ENCODE assay signal across 23 cellular contexts in genomic region chr19:5786593-5787551, GRCh38. TPM values are rescaled to one million over a fixed set of nuclear protein-coding genes. Genes with fewer than 3 reads are reported as not detected.
A peak's percentile ranks its signal among the peaks of the same experiment; 100 is the strongest.
DNase-seq lines count a peak whose midpoint lies in the region; ATAC-seq, FAIRE-seq and TF ChIP-seq lines count a peak whose summit lies in the region.
"Had no signal": no experiment of that assay in that cellular context is flagged by ENCODE, and none has a peak within 500 bp of the region (broad histone marks: within the 10 kb centered on the region; RNA-seq: fewer than 3 reads in every experiment).

No MANE protein-coding gene starts in this region.

- WGBS in HepG2 (ENCODE audit: low lambda C conversion rate), result 95% methylated on average over 37 of the region's 50 CpGs
- WGBS in right lobe of liver (ENCODE audit: insufficient coverage, low coverage, low lambda C conversion rate, missing lambda C conversion rate), result 86% methylated on average over 26 of the region's 50 CpGs
- 94% methylated on average over 31 of the region's 50 CpGs for WGBS in K562 (ENCODE audit: insufficient coverage, low coverage, missing lambda C conversion rate)
- 90 to 94% methylated on average over 50 of the region's 50 CpGs for WGBS in sigmoid colon, 2 donors

- TF ChIP-seq RAD21 in HepG2 (CRISPR knock-in tag; IDR thresholded peaks at IDR 0.05) (no peak), K562 (CRISPR knock-in tag; conservative IDR thresholded peaks at IDR 0.05 in 1 of 2, IDR thresholded peaks at IDR 0.05 in 1 of 2) (no peak)

- H3K9ac ChIP-seq in HepG2 (ENCODE audit: insufficient read depth, low read depth, low read length) (no peak overlapping the region), K562 (ENCODE audit: insufficient read depth in 1 of 2, low read depth in 2 of 2, low read length in 2 of 2) (peak overlapping the region in 1 of 2 experiments; percentile 52; a peak in 1 of 4 replicates)

- H3K27ac ChIP-seq in HepG2 (ENCODE audit: extremely low read length, insufficient read depth, low read length) (no peak overlapping the region), right lobe of liver (no peak overlapping the region), K562 (ENCODE audit: extremely low read depth, low read depth, low read length) (no peak overlapping the region), sigmoid colon (no peak overlapping the region)

- H3K4me1 ChIP-seq in HepG2 (ENCODE audit: insufficient read depth, low read length), result peaks cover 19% of the 10 kb centered on the region
- H3K4me1 ChIP-seq in right lobe of liver, result peaks cover 0 to 3% (median 0%) of the 10 kb centered on the region in 4 donors
- H3K4me1 ChIP-seq in K562 (replicated peaks in 1 of 2; ENCODE audit: control insufficient read depth in 2 of 2, insufficient read depth in 2 of 2, low read length in 2 of 2), result peaks cover 2 to 68% of the 10 kb centered on the region in 2 experiments; a peak in 2 of 5 replicates
- H3K4me1 ChIP-seq in sigmoid colon, result peaks cover 2 to 9% (median 9%) of the 10 kb centered on the region in 4 donors
- H3K4me1 ChIP-seq: BE2C had no signal

- H3K36me3 ChIP-seq in HepG2 (replicated peaks in 1 of 2; ENCODE audit: control insufficient read depth in 1 of 2, insufficient read depth in 2 of 2, low read length in 2 of 2) (peaks cover 17 to 40% of the 10 kb centered on the region in 2 experiments; a peak in 4 of 5 replicates), right lobe of liver (peaks cover 0 to 48% (median 29%) of the 10 kb centered on the region in 4 donors), K562 (ENCODE audit: control insufficient read depth, insufficient read depth, low read length) (peaks cover 68% of the 10 kb centered on the region), sigmoid colon (peaks cover 36 to 63% (median 49%) of the 10 kb centered on the region in 4 donors)

- DNase-seq in HepG2 (ENCODE audit: low spot score) (no peak), right lobe of liver (no peak), K562 (ENCODE audit: extremely low read depth in 1 of 4, low spot score in 3 of 4) (no peak), sigmoid colon (peak; percentile 63), iPS-NIHi11 (ENCODE audit: low spot score) (no peak), ACHN (no peak)
- DNase-seq: BE2C; C1 segment of cervical spinal cord; CD4-positive, CD25-positive, alpha-beta regulatory T cell; CD8-positive, alpha-beta memory T cell; COR-L47; DMS 273 treated with DMSO at 0.1 percent for 48 hours; DMS53; DND-41; EL had no signal

- TF ChIP-seq CTCF in HepG2 (CRISPR knock-in tag; IDR thresholded peaks at IDR 0.05) (no peak), right lobe of liver (IDR thresholded peaks at IDR 0.05) (no peak), K562 (IDR thresholded peaks at IDR 0.05 in 2 of 3, conservative IDR thresholded peaks at IDR 0.05 in 1 of 3; ENCODE audit: insufficient read depth in 2 of 3, low read depth in 1 of 3, low read length in 3 of 3) (no peak), sigmoid colon (IDR thresholded peaks at IDR 0.05) (no peak)

- H3K9me3 ChIP-seq in HepG2 (ENCODE audit: low read length) (no peaks in the 10 kb centered on the region), right lobe of liver (no peaks in the 10 kb centered on the region), K562 (replicated peaks; ENCODE audit: control insufficient read depth, insufficient read depth, low read depth, low read length) (no peaks in the 10 kb centered on the region), sigmoid colon (no peaks in the 10 kb centered on the region)
- H3K9me3 ChIP-seq: BE2C, HAP-1 had no signal

- H2AFZ ChIP-seq in HepG2 (ENCODE audit: low read length) (no peak overlapping the region), K562 (ENCODE audit: low read depth, low read length) (no peak overlapping the region)

- ATAC-seq in HepG2 (no peak), right lobe of liver (no peak), K562 (no peak), HG03378 (IDR thresholded peaks at IDR 0.05; ENCODE audit: unreplicated experiment) (no peak)

- H3K4me3 ChIP-seq in HepG2 (replicated peaks in 1 of 3; ENCODE audit: insufficient read depth in 1 of 3, low read depth in 2 of 3, low read length in 3 of 3) (no peak overlapping the region), right lobe of liver (no peak overlapping the region), K562 (no peak overlapping the region), sigmoid colon (no peak overlapping the region)
- H3K4me3 ChIP-seq: HAP-1 had no signal

- H3K9me1 ChIP-seq in K562 (ENCODE audit: control insufficient read depth, insufficient read depth, low read length), result no peaks in the 10 kb centered on the region

- in situ Hi-C loops in HepG2 (cut with HindIII; ENCODE audit: extremely low pct_ligation_motif_present, low pct_unique_long_range_greater_than_20kb) (no loop called here), K562 (cut with MboI) (no loop called here), ACHN (cut with HindIII; ENCODE audit: low pct_ligation_motif_present, low pct_unique_long_range_greater_than_20kb, low sequenced_read_pairs) (no loop called here)

- no TSS peak for BruUV-seq in HepG2 (replicated peaks; lab: Mats Ljungman, UMichigan)
- BruUV-seq in K562 (replicated peaks; lab: Mats Ljungman, UMichigan), result no TSS peak

- H3K79me2 ChIP-seq in HepG2 (ENCODE audit: insufficient read depth, low read length) (no peaks in the 10 kb centered on the region), K562 (ENCODE audit: control insufficient read depth, insufficient read depth, low read length) (peaks cover 21% of the 10 kb centered on the region)

- TF ChIP-seq EP300 in HepG2 (IDR thresholded peaks at IDR 0.05; ENCODE audit: low read depth in 2 of 2, low read length in 2 of 2) (no peak), HepG2 (CRISPR knock-in tag; IDR thresholded peaks at IDR 0.05; ENCODE audit: borderline replicate concordance) (no peak), K562 (IDR thresholded peaks at IDR 0.05; ENCODE audit: low read length) (no peak), sigmoid colon (IDR thresholded peaks at IDR 0.05) (no peak)

- intact Hi-C loops in HepG2 (cut with micrococcal nuclease; ENCODE audit: unreplicated experiment) (no loop called here), right lobe of liver (cut with DNase I) (no loop called here), K562 (cut with micrococcal nuclease) (no loop called here), sigmoid colon (cut with DNase I) (no loop called here)

- POLR2A ChIA-PET in HepG2 (lab: Yijun Ruan, JAX), result interaction anchor here (1.0 kb wide), 1 partner anchor 69 kb away, joined by 3 read pairs; no protein-coding TSS in a partner anchor
- POLR2A ChIA-PET in K562 (lab: Yijun Ruan, JAX), result interaction anchor here (0.6 to 0.7 kb wide), 2 partner anchors 13 to 37 kb away, joined by 3 to 4 read pairs; no protein-coding TSS in a partner anchor

- H4K20me1 ChIP-seq in HepG2 (ENCODE audit: insufficient read depth, low read length) (no peaks in the 10 kb centered on the region), K562 (replicated peaks; ENCODE audit: control insufficient read depth, insufficient read depth, low read length) (0 out of 2 replicates have a peak, but pooled peaks cover 10% of the 10 kb centered on the region)

- no peak for FAIRE-seq in HepG2 (lab: Jason Lieb, UNC)
- no peak for FAIRE-seq in K562 (lab: Jason Lieb, UNC)
- FAIRE-seq: GM12891, GM19239, H1, HTR-8/SVneo had no signal

- CTCF ChIA-PET in HepG2 (lab: Yijun Ruan, JAX; ENCODE audit: low intra/inter-chr PET ratio, low total read pairs) (no interaction called here), K562 (lab: Yijun Ruan, JAX; ENCODE audit: low intra/inter-chr PET ratio) (no interaction called here)

- TF ChIP-seq POLR2A in HepG2 (IDR thresholded peaks at IDR 0.05; ENCODE audit: insufficient read depth in 1 of 2, low read depth in 2 of 2, low read length in 2 of 2) (no peak), right lobe of liver (IDR thresholded peaks at IDR 0.05) (no peak), K562 (conservative IDR thresholded peaks at IDR 0.05) (no peak), sigmoid colon (IDR thresholded peaks at IDR 0.05) (no peak)

- H3K27me3 ChIP-seq in HepG2 (ENCODE audit: control insufficient read depth in 1 of 2, insufficient read depth in 2 of 2, low read length in 2 of 2), result no peaks in the 10 kb centered on the region
- no peaks in the 10 kb centered on the region for H3K27me3 ChIP-seq in right lobe of liver
- no peaks in the 10 kb centered on the region for H3K27me3 ChIP-seq in K562 (ENCODE audit: control insufficient read depth in 2 of 2, insufficient read depth in 2 of 2, low read length in 2 of 2)
- H3K27me3 ChIP-seq in sigmoid colon, result no peaks in the 10 kb centered on the region
- H3K27me3 ChIP-seq: BE2C had no signal

- H3K4me2 ChIP-seq in HepG2 (ENCODE audit: low read depth, low read length), result no peak overlapping the region
- no peak overlapping the region for H3K4me2 ChIP-seq in K562 (ENCODE audit: insufficient read depth, low read length)

RNA-seq across cellular contexts. Expression of gene PRR22, which starts 2.3 kb away (rescaled TPM):
- total RNA-seq in HepG2 (2016; rRNA removed; fragmentation: Illumina TruSeq; extraction: Trizol), result 0.77 and 2.3 TPM in 2 replicates
- 0.40 and 0.53 TPM in 2 replicates for total RNA-seq in HepG2 (2016; cell fraction: cytosol; rRNA removed; fragmentation: Illumina TruSeq; extraction: Trizol; ENCODE audit: low read depth)
- total RNA-seq in HepG2 (2016; cell fraction: insoluble cytoplasmic fraction; rRNA removed; fragmentation: Illumina TruSeq; extraction: Trizol), result 0.83 and 2.2 TPM in 2 replicates
- total RNA-seq in HepG2 (2016; cell fraction: membrane; rRNA removed; fragmentation: Illumina TruSeq; extraction: Trizol), result 0.68 and 0.93 TPM in 2 replicates
- total RNA-seq in HepG2 (2016; cell fraction: nucleus; rRNA removed; fragmentation: Illumina TruSeq; extraction: Trizol), result 2.2 and 2.6 TPM in 2 replicates
- polyA plus RNA-seq in HepG2 (2011; rRNA removed), result 0.84 and 1.0 TPM in 2 replicates
- polyA plus RNA-seq in HepG2 (2011; cell fraction: cytosol; rRNA removed), result 0.10 and 0.36 TPM in 2 replicates
- 9.3 and 11.4 TPM in 2 replicates for polyA plus RNA-seq in HepG2 (2011; cell fraction: nucleus; rRNA removed)
- polyA plus RNA-seq in HepG2 (2012), result 0.86 and 1.1 TPM in 2 replicates
- 0.27 and 0.43 TPM in 2 replicates for polyA plus RNA-seq in HepG2 (2016; cell fraction: cytosol; fragmentation: Illumina TruSeq; extraction: Trizol; ENCODE audit: low read depth)
- 1.2 and 2.0 TPM in 2 replicates for polyA plus RNA-seq in HepG2 (2016; cell fraction: insoluble cytoplasmic fraction; fragmentation: Illumina TruSeq; extraction: Trizol; ENCODE audit: low read depth)
- 0.66 and 0.97 TPM in 2 replicates for polyA plus RNA-seq in HepG2 (2016; cell fraction: membrane; fragmentation: Illumina TruSeq; extraction: Trizol; ENCODE audit: low read depth)
- polyA plus RNA-seq in HepG2 (2016; cell fraction: nucleus; fragmentation: Illumina TruSeq; extraction: Trizol; ENCODE audit: insufficient read depth, low read depth), result 10.5 and 11.2 TPM in 2 replicates
- 0.35 and 0.70 TPM in 2 replicates for polyA minus RNA-seq in HepG2 (2011; rRNA and poly(A)+ RNA removed; ENCODE audit: low replicate concordance)
- 0.59 and 0.62 TPM in 2 replicates for polyA minus RNA-seq in HepG2 (2011; cell fraction: cytosol; rRNA and poly(A)+ RNA removed)
- polyA minus RNA-seq in HepG2 (2011; cell fraction: nucleus; rRNA and poly(A)+ RNA removed), result 0.62 and 1.7 TPM in 2 replicates
- 1 to 10 TPM; 1.7 to 3.3 (median 2.1) TPM for total RNA-seq in right lobe of liver
- total RNA-seq in K562 (2011; cell fraction: chromatin; rRNA removed; ENCODE audit: low replicate concordance), result 3.0 and 20.7 TPM in 2 replicates
- total RNA-seq in K562 (2011; cell fraction: nucleolus; rRNA removed), result 16.2 and 19.2 TPM in 2 replicates
- 7.0 and 8.5 TPM in 2 replicates for total RNA-seq in K562 (2011; cell fraction: nucleoplasm; rRNA removed)
- 5.4 and 8.0 TPM in 2 replicates for total RNA-seq in K562 (2014; rRNA removed)
- total RNA-seq in K562 (2014; rRNA removed; fragmentation: Illumina TruSeq; extraction: Trizol), result 0.11 and 0.22 TPM in 2 replicates
- 1.9 and 2.7 TPM in 2 replicates for total RNA-seq in K562 (2015; rRNA removed; fragmentation: Illumina TruSeq; extraction: Trizol)
- total RNA-seq in K562 (2021), result 9.3 and 12.0 TPM in 2 replicates
- polyA plus RNA-seq in K562 (2011; rRNA removed), result 1.4 and 2.2 TPM in 2 replicates
- 1.5 and 4.4 TPM in 2 replicates for polyA plus RNA-seq in K562 (2011; cell fraction: cytosol; rRNA removed)
- polyA plus RNA-seq in K562 (2011; cell fraction: nucleus; rRNA removed), result 19.6 and 56.2 TPM in 2 replicates
- 4.2 and 5.5 TPM in 2 replicates for polyA plus RNA-seq in K562 (2012)
- polyA plus RNA-seq in K562 (2014; fragmentation: Illumina TruSeq; extraction: Trizol), result 1.1 and 3.7 TPM in 2 replicates
- under 1 TPM in 1 of 2 experiments, not detected in 1; 0.03 TPM for polyA plus RNA-seq in K562 (2014; fragmentation: Nextera tagmentation; extraction: Ambion mirVana)
- polyA plus RNA-seq in K562 (2014; rRNA removed), result 8.5 and 8.9 TPM in 2 replicates
- polyA minus RNA-seq in K562 (2011; rRNA and poly(A)+ RNA removed), result 0.12 and 0.18 TPM in 2 replicates
- polyA minus RNA-seq in K562 (2011; cell fraction: cytosol; rRNA and poly(A)+ RNA removed), result not detected in 2 replicates
- 2.7 and 3.5 TPM in 2 replicates for polyA minus RNA-seq in K562 (2011; cell fraction: nucleus; rRNA and poly(A)+ RNA removed)
- 1 to 10 TPM in 1 of 4 donors, under 1 TPM in 1, not detected in 2; 0.71 to 1.1 TPM for total RNA-seq in sigmoid colon
- 1 to 10 TPM in 1 of 3 donors, under 1 TPM in 1, not detected in 1; 0.60 to 9.2 TPM for polyA plus RNA-seq in sigmoid colon
- polyA plus RNA-seq: CD4-positive, CD25-positive, alpha-beta regulatory T cell had no signal

RNA-seq across cellular contexts. Expression of gene DUS3L, which starts 4.1 kb away (rescaled TPM):
- 20.6 and 25.1 TPM in 2 replicates for total RNA-seq in HepG2 (2016; rRNA removed; fragmentation: Illumina TruSeq; extraction: Trizol)
- total RNA-seq in HepG2 (2016; cell fraction: cytosol; rRNA removed; fragmentation: Illumina TruSeq; extraction: Trizol; ENCODE audit: low read depth), result 7.1 and 7.6 TPM in 2 replicates
- 19.2 and 25.0 TPM in 2 replicates for total RNA-seq in HepG2 (2016; cell fraction: insoluble cytoplasmic fraction; rRNA removed; fragmentation: Illumina TruSeq; extraction: Trizol)
- total RNA-seq in HepG2 (2016; cell fraction: membrane; rRNA removed; fragmentation: Illumina TruSeq; extraction: Trizol), result 8.0 and 8.5 TPM in 2 replicates
- total RNA-seq in HepG2 (2016; cell fraction: nucleus; rRNA removed; fragmentation: Illumina TruSeq; extraction: Trizol), result 16.2 and 25.2 TPM in 2 replicates
- 13.3 and 15.6 TPM in 2 replicates for polyA plus RNA-seq in HepG2 (2011; rRNA removed)
- polyA plus RNA-seq in HepG2 (2011; cell fraction: cytosol; rRNA removed), result 10.8 and 19.0 TPM in 2 replicates
- polyA plus RNA-seq in HepG2 (2011; cell fraction: nucleus; rRNA removed), result 82.5 and 110 TPM in 2 replicates
- 8.5 and 16.9 TPM in 2 replicates for polyA plus RNA-seq in HepG2 (2012)
- 2.4 and 3.1 TPM in 2 replicates for polyA plus RNA-seq in HepG2 (2016; cell fraction: cytosol; fragmentation: Illumina TruSeq; extraction: Trizol; ENCODE audit: low read depth)
- 18.3 and 18.8 TPM in 2 replicates for polyA plus RNA-seq in HepG2 (2016; cell fraction: insoluble cytoplasmic fraction; fragmentation: Illumina TruSeq; extraction: Trizol; ENCODE audit: low read depth)
- polyA plus RNA-seq in HepG2 (2016; cell fraction: membrane; fragmentation: Illumina TruSeq; extraction: Trizol; ENCODE audit: low read depth), result 6.3 TPM in 2 replicates
- 41.4 and 60.6 TPM in 2 replicates for polyA plus RNA-seq in HepG2 (2016; cell fraction: nucleus; fragmentation: Illumina TruSeq; extraction: Trizol; ENCODE audit: insufficient read depth, low read depth)
- polyA minus RNA-seq in HepG2 (2011; rRNA and poly(A)+ RNA removed; ENCODE audit: low replicate concordance), result 25.0 and 31.3 TPM in 2 replicates
- polyA minus RNA-seq in HepG2 (2011; cell fraction: cytosol; rRNA and poly(A)+ RNA removed), result 13.3 and 13.6 TPM in 2 replicates
- polyA minus RNA-seq in HepG2 (2011; cell fraction: nucleus; rRNA and poly(A)+ RNA removed), result 16.8 and 28.8 TPM in 2 replicates
- total RNA-seq in right lobe of liver, result 10 to 100 TPM; 14.7 to 28.6 (median 20.5) TPM
- total RNA-seq in K562 (2011; cell fraction: chromatin; rRNA removed; ENCODE audit: low replicate concordance), result 58.3 and 240 TPM in 2 replicates
- total RNA-seq in K562 (2011; cell fraction: nucleolus; rRNA removed), result 172 and 210 TPM in 2 replicates
- total RNA-seq in K562 (2011; cell fraction: nucleoplasm; rRNA removed), result 64.6 and 96.7 TPM in 2 replicates
- 102 and 107 TPM in 2 replicates for total RNA-seq in K562 (2014; rRNA removed)
- 19.0 and 19.5 TPM in 2 replicates for total RNA-seq in K562 (2014; rRNA removed; fragmentation: Illumina TruSeq; extraction: Trizol)
- 77.5 and 86.8 TPM in 2 replicates for total RNA-seq in K562 (2015; rRNA removed; fragmentation: Illumina TruSeq; extraction: Trizol)
- total RNA-seq in K562 (2021), result 97.0 and 102 TPM in 2 replicates
- 27.3 and 37.0 TPM in 2 replicates for polyA plus RNA-seq in K562 (2011; rRNA removed)
- polyA plus RNA-seq in K562 (2011; cell fraction: cytosol; rRNA removed), result 33.3 and 86.9 TPM in 2 replicates
- 154 and 263 TPM in 2 replicates for polyA plus RNA-seq in K562 (2011; cell fraction: nucleus; rRNA removed)
- polyA plus RNA-seq in K562 (2012), result 51.5 and 103 TPM in 2 replicates
- 81.0 and 83.7 TPM in 2 replicates for polyA plus RNA-seq in K562 (2014; fragmentation: Illumina TruSeq; extraction: Trizol)
- polyA plus RNA-seq in K562 (2014; fragmentation: Nextera tagmentation; extraction: Ambion mirVana), result 1 to 10 TPM; 1.7 to 2.1 TPM
- polyA plus RNA-seq in K562 (2014; rRNA removed), result 80.7 and 87.8 TPM in 2 replicates
- polyA minus RNA-seq in K562 (2011; rRNA and poly(A)+ RNA removed), result 16.1 and 30.0 TPM in 2 replicates
- 52.2 and 61.2 TPM in 2 replicates for polyA minus RNA-seq in K562 (2011; cell fraction: cytosol; rRNA and poly(A)+ RNA removed)
- polyA minus RNA-seq in K562 (2011; cell fraction: nucleus; rRNA and poly(A)+ RNA removed), result 60.2 and 66.8 TPM in 2 replicates
- total RNA-seq in sigmoid colon, result 10 to 100 TPM; 26.7 to 37.4 (median 31.7) TPM
- polyA plus RNA-seq in sigmoid colon, result 10 to 100 TPM in 2 of 3 donors, 1 to 10 TPM in 1; 8.3 to 42.0 (median 15.0) TPM

RNA-seq across cellular contexts. Expression of gene NRTN, which starts 18.0 kb away (rescaled TPM):
- 3.2 and 4.1 TPM in 2 replicates for total RNA-seq in HepG2 (2016; rRNA removed; fragmentation: Illumina TruSeq; extraction: Trizol)
- total RNA-seq in HepG2 (2016; cell fraction: cytosol; rRNA removed; fragmentation: Illumina TruSeq; extraction: Trizol; ENCODE audit: low read depth), result 6.3 and 6.9 TPM in 2 replicates
- 3.3 and 3.6 TPM in 2 replicates for total RNA-seq in HepG2 (2016; cell fraction: insoluble cytoplasmic fraction; rRNA removed; fragmentation: Illumina TruSeq; extraction: Trizol)
- 11.2 and 12.2 TPM in 2 replicates for total RNA-seq in HepG2 (2016; cell fraction: membrane; rRNA removed; fragmentation: Illumina TruSeq; extraction: Trizol)
- total RNA-seq in HepG2 (2016; cell fraction: nucleus; rRNA removed; fragmentation: Illumina TruSeq; extraction: Trizol), result 1.9 TPM in 2 replicates
- polyA plus RNA-seq in HepG2 (2011; rRNA removed), result 5.3 and 7.3 TPM in 2 replicates
- polyA plus RNA-seq in HepG2 (2011; cell fraction: cytosol; rRNA removed), result 3.3 and 7.0 TPM in 2 replicates
- 5.3 and 5.4 TPM in 2 replicates for polyA plus RNA-seq in HepG2 (2011; cell fraction: nucleus; rRNA removed)
- 3.3 and 6.4 TPM in 2 replicates for polyA plus RNA-seq in HepG2 (2012)
- polyA plus RNA-seq in HepG2 (2016; cell fraction: cytosol; fragmentation: Illumina TruSeq; extraction: Trizol; ENCODE audit: low read depth), result 9.7 and 9.9 TPM in 2 replicates
- polyA plus RNA-seq in HepG2 (2016; cell fraction: insoluble cytoplasmic fraction; fragmentation: Illumina TruSeq; extraction: Trizol; ENCODE audit: low read depth), result 4.5 and 4.6 TPM in 2 replicates
- 13.7 and 14.4 TPM in 2 replicates for polyA plus RNA-seq in HepG2 (2016; cell fraction: membrane; fragmentation: Illumina TruSeq; extraction: Trizol; ENCODE audit: low read depth)
- polyA plus RNA-seq in HepG2 (2016; cell fraction: nucleus; fragmentation: Illumina TruSeq; extraction: Trizol; ENCODE audit: insufficient read depth, low read depth), result 2.8 and 4.0 TPM in 2 replicates
- 0.14 and 10.3 TPM in 2 replicates for polyA minus RNA-seq in HepG2 (2011; rRNA and poly(A)+ RNA removed; ENCODE audit: low replicate concordance)
- polyA minus RNA-seq in HepG2 (2011; cell fraction: cytosol; rRNA and poly(A)+ RNA removed), result 5.2 and 5.8 TPM in 2 replicates
- 1.2 and 1.8 TPM in 2 replicates for polyA minus RNA-seq in HepG2 (2011; cell fraction: nucleus; rRNA and poly(A)+ RNA removed)
- 10 to 100 TPM in 3 of 6 experiments, 1 to 10 TPM in 3; 4.7 to 11.6 (median 9.8) TPM for total RNA-seq in right lobe of liver
- total RNA-seq in K562 (2011; cell fraction: chromatin; rRNA removed; ENCODE audit: low replicate concordance), result 0.67 and 2.5 TPM in 2 replicates
- 2.2 and 2.7 TPM in 2 replicates for total RNA-seq in K562 (2011; cell fraction: nucleolus; rRNA removed)
- total RNA-seq in K562 (2011; cell fraction: nucleoplasm; rRNA removed), result 1.5 and 2.1 TPM in 2 replicates
- total RNA-seq in K562 (2014; rRNA removed), result 7.3 and 8.1 TPM in 2 replicates
- 0.62 and 0.70 TPM in 2 replicates for total RNA-seq in K562 (2014; rRNA removed; fragmentation: Illumina TruSeq; extraction: Trizol)
- total RNA-seq in K562 (2015; rRNA removed; fragmentation: Illumina TruSeq; extraction: Trizol), result 1.6 TPM in 2 replicates
- total RNA-seq in K562 (2021), result 5.3 and 7.8 TPM in 2 replicates
- polyA plus RNA-seq in K562 (2011; rRNA removed), result 1.1 and 2.2 TPM in 2 replicates
- polyA plus RNA-seq in K562 (2011; cell fraction: cytosol; rRNA removed), result 2.6 and 9.4 TPM in 2 replicates
- polyA plus RNA-seq in K562 (2011; cell fraction: nucleus; rRNA removed), result 1.6 and 2.0 TPM in 2 replicates
- 2.4 and 6.4 TPM in 2 replicates for polyA plus RNA-seq in K562 (2012)
- polyA plus RNA-seq in K562 (2014; fragmentation: Illumina TruSeq; extraction: Trizol), result 1.6 and 3.3 TPM in 2 replicates
- polyA plus RNA-seq in K562 (2014; fragmentation: Nextera tagmentation; extraction: Ambion mirVana), result not detected
- polyA plus RNA-seq in K562 (2014; rRNA removed), result 2.4 and 4.0 TPM in 2 replicates
- polyA minus RNA-seq in K562 (2011; rRNA and poly(A)+ RNA removed), result 0.25 and 0.45 TPM in 2 replicates
- 2.3 and 3.3 TPM in 2 replicates for polyA minus RNA-seq in K562 (2011; cell fraction: cytosol; rRNA and poly(A)+ RNA removed)
- 1.1 and 1.5 TPM in 2 replicates for polyA minus RNA-seq in K562 (2011; cell fraction: nucleus; rRNA and poly(A)+ RNA removed)
- total RNA-seq in sigmoid colon, result 10 to 100 TPM in 1 of 4 donors, 1 to 10 TPM in 3; 6.1 to 12.2 (median 6.6) TPM
- 1 to 10 TPM in 1 of 3 donors, not detected in 2; 1.7 TPM for polyA plus RNA-seq in sigmoid colon
- total RNA-seq: A172; CD4-positive, CD25-positive, alpha-beta regulatory T cell had no signal

RNA-seq across cellular contexts. Expression of gene FUT6, which starts 52.6 kb away (rescaled TPM):
- total RNA-seq in HepG2 (2016; rRNA removed; fragmentation: Illumina TruSeq; extraction: Trizol), result 5.0 and 8.2 TPM in 2 replicates
- 0.97 and 1.6 TPM in 2 replicates for total RNA-seq in HepG2 (2016; cell fraction: cytosol; rRNA removed; fragmentation: Illumina TruSeq; extraction: Trizol; ENCODE audit: low read depth)
- 5.0 and 7.9 TPM in 2 replicates for total RNA-seq in HepG2 (2016; cell fraction: insoluble cytoplasmic fraction; rRNA removed; fragmentation: Illumina TruSeq; extraction: Trizol)
- 3.2 and 4.2 TPM in 2 replicates for total RNA-seq in HepG2 (2016; cell fraction: membrane; rRNA removed; fragmentation: Illumina TruSeq; extraction: Trizol)
- 5.8 and 8.5 TPM in 2 replicates for total RNA-seq in HepG2 (2016; cell fraction: nucleus; rRNA removed; fragmentation: Illumina TruSeq; extraction: Trizol)
- polyA plus RNA-seq in HepG2 (2011; rRNA removed), result 27.7 and 53.3 TPM in 2 replicates
- 33.1 and 34.4 TPM in 2 replicates for polyA plus RNA-seq in HepG2 (2011; cell fraction: cytosol; rRNA removed)
- 43.6 and 59.1 TPM in 2 replicates for polyA plus RNA-seq in HepG2 (2011; cell fraction: nucleus; rRNA removed)
- polyA plus RNA-seq in HepG2 (2012), result 15.4 and 18.7 TPM in 2 replicates
- 0.97 and 1.0 TPM in 2 replicates for polyA plus RNA-seq in HepG2 (2016; cell fraction: cytosol; fragmentation: Illumina TruSeq; extraction: Trizol; ENCODE audit: low read depth)
- polyA plus RNA-seq in HepG2 (2016; cell fraction: insoluble cytoplasmic fraction; fragmentation: Illumina TruSeq; extraction: Trizol; ENCODE audit: low read depth), result 5.1 and 6.0 TPM in 2 replicates
- polyA plus RNA-seq in HepG2 (2016; cell fraction: membrane; fragmentation: Illumina TruSeq; extraction: Trizol; ENCODE audit: low read depth), result 3.2 and 3.6 TPM in 2 replicates
- polyA plus RNA-seq in HepG2 (2016; cell fraction: nucleus; fragmentation: Illumina TruSeq; extraction: Trizol; ENCODE audit: insufficient read depth, low read depth), result 11.4 and 11.8 TPM in 2 replicates
- polyA minus RNA-seq in HepG2 (2011; rRNA and poly(A)+ RNA removed; ENCODE audit: low replicate concordance), result 80.4 TPM in 1 of 2 replicates, not detected in the other
- 21.4 and 25.8 TPM in 2 replicates for polyA minus RNA-seq in HepG2 (2011; cell fraction: cytosol; rRNA and poly(A)+ RNA removed)
- polyA minus RNA-seq in HepG2 (2011; cell fraction: nucleus; rRNA and poly(A)+ RNA removed), result 22.5 and 47.7 TPM in 2 replicates
- total RNA-seq in right lobe of liver, result 10 to 100 TPM in 2 of 6 experiments, 1 to 10 TPM in 4; 2.3 to 28.1 (median 9.7) TPM
- 0.19 TPM in 1 of 2 replicates, not detected in the other for total RNA-seq in K562 (2011; cell fraction: chromatin; rRNA removed; ENCODE audit: low replicate concordance)
- total RNA-seq in K562 (2011; cell fraction: nucleolus; rRNA removed), result not detected in 2 replicates
- total RNA-seq in K562 (2011; cell fraction: nucleoplasm; rRNA removed), result not detected in 2 replicates
- total RNA-seq in K562 (2014; rRNA removed), result not detected in 2 replicates
- total RNA-seq in K562 (2014; rRNA removed; fragmentation: Illumina TruSeq; extraction: Trizol), result not detected in 2 replicates
- not detected in 2 replicates for total RNA-seq in K562 (2015; rRNA removed; fragmentation: Illumina TruSeq; extraction: Trizol)
- not detected in 2 replicates for total RNA-seq in K562 (2021)
- not detected in 2 replicates for polyA plus RNA-seq in K562 (2011; rRNA removed)
- polyA plus RNA-seq in K562 (2011; cell fraction: cytosol; rRNA removed), result not detected in 2 replicates
- polyA plus RNA-seq in K562 (2011; cell fraction: nucleus; rRNA removed), result not detected in 2 replicates
- not detected in 2 replicates for polyA plus RNA-seq in K562 (2012)
- polyA plus RNA-seq in K562 (2014; fragmentation: Illumina TruSeq; extraction: Trizol), result not detected in 2 replicates
- polyA plus RNA-seq in K562 (2014; fragmentation: Nextera tagmentation; extraction: Ambion mirVana), result under 1 TPM in 1 of 2 experiments, not detected in 1; 0.04 TPM
- polyA plus RNA-seq in K562 (2014; rRNA removed), result not detected in 2 replicates
- polyA minus RNA-seq in K562 (2011; rRNA and poly(A)+ RNA removed), result not detected in 2 replicates
- polyA minus RNA-seq in K562 (2011; cell fraction: cytosol; rRNA and poly(A)+ RNA removed), result not detected in 2 replicates
- not detected in 2 replicates for polyA minus RNA-seq in K562 (2011; cell fraction: nucleus; rRNA and poly(A)+ RNA removed)
- not detected for total RNA-seq in sigmoid colon
- 10 to 100 TPM; 14.8 to 61.1 (median 21.0) TPM for polyA plus RNA-seq in sigmoid colon
- total RNA-seq: A172; CD4-positive, CD25-positive, alpha-beta regulatory T cell; CD8-positive, alpha-beta memory T cell; G401; H1 had no signal
- polyA plus RNA-seq: CD4-positive, CD25-positive, alpha-beta regulatory T cell; CD8-positive, alpha-beta memory T cell; H1 had no signal

Comparison
In these comparisons a context has a peak if more than half of its experiments do, and no peak if none do; other contexts are left out.
1. Of the 241 proteins assayed by ChIP-seq in both HepG2 and K562: peak only in HepG2: RBFOX2; only in K562: POLR2G, RBM22 and ZBTB33; in both: none; in neither: 237.